Comparison of ENCODE assay signal across 10 cellular contexts in genomic region chr1:227428803-227429202, GRCh38.
DNase-seq lines count a peak whose midpoint lies in the region; FAIRE-seq lines count a peak whose summit lies in the region.
"Had no signal": no experiment of that assay in that cellular context is flagged by ENCODE, and none has a peak within 500 bp of the region (broad histone marks: within the 10 kb centered on the region; RNA-seq: fewer than 3 reads in every experiment).

No MANE protein-coding gene starts in this region.

- H3K9ac ChIP-seq in adipocyte (ENCODE audit: low read length), result no peak overlapping the region

- H3K27ac ChIP-seq in small intestine (ENCODE audit: low read depth in 1 of 2, low read length in 1 of 2), result no peak overlapping the region
- H3K27ac ChIP-seq in effector memory CD4-positive, alpha-beta T cell (ENCODE audit: insufficient read depth, low read length, poor library complexity, severe bottlenecking), result no peak overlapping the region

- FAIRE-seq in small intestine (lab: Jason Lieb, UNC), result no peak

- H3K27me3 ChIP-seq in adipocyte (replicated peaks; ENCODE audit: control insufficient read depth, insufficient read depth, low read length) (no peaks in the 10 kb centered on the region), small intestine (ENCODE audit: control insufficient read depth in 2 of 2, insufficient read depth in 2 of 2, low read length in 2 of 2) (no peaks in the 10 kb centered on the region)
- H3K27me3 ChIP-seq in effector memory CD4-positive, alpha-beta T cell (replicated peaks; ENCODE audit: control insufficient read depth, insufficient read depth, low read length, poor library complexity, severe bottlenecking), result peaks cover 8% of the 10 kb centered on the region

- no peaks in the 10 kb centered on the region for H3K36me3 ChIP-seq in adipocyte (ENCODE audit: control insufficient read depth, insufficient read depth, low read length, severe bottlenecking)
- no peaks in the 10 kb centered on the region for H3K36me3 ChIP-seq in small intestine (ENCODE audit: control insufficient read depth in 2 of 2, insufficient read depth in 2 of 2, low read length in 2 of 2)
- H3K36me3 ChIP-seq in effector memory CD4-positive, alpha-beta T cell (ENCODE audit: control insufficient read depth, insufficient read depth, low read length), result no peaks in the 10 kb centered on the region

- peak; percentile 66 for DNase-seq in HS-27A (ENCODE audit: low read depth)
- no peak for DNase-seq in adipocyte (ENCODE audit: low read depth)
- peak; percentile 85 for DNase-seq in iris pigment epithelial cell (ENCODE audit: low read depth)
- DNase-seq in small intestine, result peak; percentile 71
- DNase-seq in NCI-H1105 (lab: John Stamatoyannopoulos, UW), result no peak
- no peak for DNase-seq in activated CD8-positive, alpha-beta memory T cell treated with anti-CD3 and anti-CD28 coated beads, Interleukin-2, amount 50 U/mL, for 48 hours
- DNase-seq in effector memory CD4-positive, alpha-beta T cell, result no peak
- no peak for DNase-seq in retina
- DNase-seq: activated CD4-positive, alpha-beta T cell treated with anti-CD3 and anti-CD28 coated beads for 36 hours; NK-92 treated with Interleukin-12 subunit alpha and Interleukin-12 subunit beta, amount 100 ng/mL, for 24 hours had no signal

- WGBS in small intestine, 3 donors, result 8 to 22% (median 22%) methylated on average over 4 of the region's 4 CpGs

- peak overlapping the region; percentile 64 for H3K4me3 ChIP-seq in adipocyte (ENCODE audit: low read length)
- H3K4me3 ChIP-seq in small intestine (ENCODE audit: low read depth in 1 of 2, low read length in 2 of 2), result no peak overlapping the region
- no peak overlapping the region for H3K4me3 ChIP-seq in effector memory CD4-positive, alpha-beta T cell (ENCODE audit: insufficient read depth, low read depth, low read length, poor library complexity, severe bottlenecking)

- H3K4me1 ChIP-seq in adipocyte (ENCODE audit: control insufficient read depth, insufficient read depth, low read length) (peaks cover 17% of the 10 kb centered on the region), small intestine (ENCODE audit: control insufficient read depth in 2 of 2, insufficient read depth in 1 of 2, low read depth in 1 of 2, low read length in 1 of 2) (no peaks in the 10 kb centered on the region)
- H3K4me1 ChIP-seq in effector memory CD4-positive, alpha-beta T cell (ENCODE audit: control insufficient read depth, insufficient read depth, low read length, poor library complexity, severe bottlenecking), result no peaks in the 10 kb centered on the region

- no peaks in the 10 kb centered on the region for H3K9me3 ChIP-seq in adipocyte (ENCODE audit: control insufficient read depth, low read length)
- no peaks in the 10 kb centered on the region for H3K9me3 ChIP-seq in small intestine (ENCODE audit: control insufficient read depth, low read depth)
- H3K9me3 ChIP-seq in effector memory CD4-positive, alpha-beta T cell (ENCODE audit: control insufficient read depth, low read length), result no peaks in the 10 kb centered on the region

Comparison
In these comparisons a context has a peak if more than half of its experiments do, and no peak if none do; other contexts are left out.
1. DNase-seq: peak in HS-27A (single experiment), iris pigment epithelial cell (single experiment) and small intestine (single experiment); none in adipocyte (single experiment), NCI-H1105 (single experiment), activated CD8-positive, alpha-beta memory T cell treated with anti-CD3 and anti-CD28 coated beads, Interleukin-2, amount 50 U/mL, for 48 hours (single experiment), effector memory CD4-positive, alpha-beta T cell (0 of 3) and retina (single experiment).